1 cellular context compared by ENCODE assay signal in genomic region chrX:129665916-129666644, GRCh38.
TF ChIP-seq lines count a peak whose summit lies in the region.

No MANE protein-coding gene starts in this region.

TF ChIP-seq in H1, 55 proteins besides CTCF, POLR2A, EP300 and RAD21 (continued from another document):
- TF ChIP-seq ASH2L (IDR thresholded peaks at IDR 0.05; ENCODE audit: low read length) = no peak
TF ChIP-seq in H1: peak in this region for 2.
